8 cellular contexts compared by ENCODE assay signal in the genomic region with DNA sequence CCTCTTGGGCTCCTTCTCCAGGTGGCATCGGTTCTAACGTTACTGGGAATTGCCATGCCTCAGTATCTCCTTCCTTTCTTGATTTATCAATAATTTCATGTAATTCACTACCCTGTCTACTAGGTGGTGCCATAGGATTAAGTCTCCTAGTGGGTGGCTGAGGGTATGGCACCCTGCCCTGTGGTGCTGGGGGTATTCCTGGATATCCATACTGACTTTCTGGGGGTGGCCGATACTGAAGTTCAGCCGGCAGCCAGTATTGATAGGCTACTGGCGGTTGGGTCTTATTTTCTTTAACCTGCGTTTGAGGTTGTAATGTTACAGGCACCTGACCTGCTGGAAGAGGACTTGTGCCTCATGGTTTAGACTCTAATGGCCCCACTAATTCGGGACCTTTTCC.
A peak's percentile ranks its signal among the peaks of the same experiment; 100 is the strongest.
DNase-seq lines count a peak whose midpoint lies in the region; ATAC-seq, FAIRE-seq and TF ChIP-seq lines count a peak whose summit lies in the region.
"Not testable (repeated sequence)": the region's sequence is repeated elsewhere in the genome, so short reads cannot be mapped to it uniquely, and the experiment has no call there.

No MANE protein-coding gene starts in this region.

- not testable (repeated sequence) for H3K27ac ChIP-seq in 22Rv1; GM23338 (ENCODE audit: low read depth); VCaP; endodermal cell (ENCODE audit: low read depth, low read length); left ventricle myocardium inferior (replicated peaks)

- H3K4me3 ChIP-seq in GM23338; bronchial epithelial cell (ENCODE audit: low read depth, low read length); endodermal cell (ENCODE audit: low read length); left ventricle myocardium inferior: not testable (repeated sequence)

- H3K36me3 ChIP-seq in GM23338 (ENCODE audit: insufficient read depth); bronchial epithelial cell (ENCODE audit: control insufficient read depth, insufficient read depth, low read length); endodermal cell (ENCODE audit: control insufficient read depth, insufficient read depth, low read length); left ventricle myocardium inferior: not testable (repeated sequence)

- not testable (repeated sequence) for H3K4me1 ChIP-seq in GM23338 (ENCODE audit: insufficient read depth); endodermal cell (ENCODE audit: control insufficient read depth, insufficient read depth, low read length); left ventricle myocardium inferior

- H3K9me2 ChIP-seq in GM23338 (ENCODE audit: insufficient read depth) = not testable (repeated sequence)

- intact Hi-C loops in left ventricle myocardium inferior (cut with micrococcal nuclease) = not testable (repeated sequence)

- TF ChIP-seq CTCF in 22Rv1 (IDR thresholded peaks at IDR 0.05) (0 out of 2 replicates have a peak, but pooled peaks have one; percentile 6), GM23338 (conservative IDR thresholded peaks at IDR 0.05; ENCODE audit: low read depth in 2 of 2) (peak; percentile 20 to 36; a peak in 3 of 4 replicates), VCaP (conservative IDR thresholded peaks at IDR 0.05) (peak; percentile 33), bronchial epithelial cell (IDR thresholded peaks at IDR 0.05; ENCODE audit: insufficient read depth, low read length, severe bottlenecking) (peak; percentile 11), endodermal cell (conservative IDR thresholded peaks at IDR 0.05) (peak; percentile 48), left ventricle myocardium inferior (IDR thresholded peaks at IDR 0.05; ENCODE audit: borderline replicate concordance) (peak; percentile 17), type B pancreatic cell (conservative IDR thresholded peaks at IDR 0.05) (peak; percentile 18)

- not testable (repeated sequence) for H3K36me3 Mint-ChIP-seq in GM23338 (ENCODE audit: low read depth); endodermal cell (ENCODE audit: low read depth); type B pancreatic cell

- H3K4me2 ChIP-seq in GM23338 = not testable (repeated sequence)

- not testable (repeated sequence) for H3K9me3 Mint-ChIP-seq in GM23338, endodermal cell, type B pancreatic cell

- H4K20me1 ChIP-seq in GM23338 (replicated peaks; ENCODE audit: insufficient read depth) = not testable (repeated sequence)

- H2AFZ ChIP-seq in GM23338 = not testable (repeated sequence)

- H3K9me3 ChIP-seq in endodermal cell (ENCODE audit: control insufficient read depth, low read length); left ventricle myocardium inferior (replicated peaks): not testable (repeated sequence)

- FAIRE-seq in bronchial epithelial cell (lab: Jason Lieb, UNC) = not testable (repeated sequence)

- not testable (repeated sequence) for ATAC-seq in GM23338

- H3K27me3 Mint-ChIP-seq in GM23338 (ENCODE audit: insufficient read depth, low read depth, poor library complexity); endodermal cell (ENCODE audit: insufficient read depth); type B pancreatic cell: not testable (repeated sequence)

- DNase-seq in GM23338 (ENCODE audit: low spot score) = peak; percentile 16
- DNase-seq in NCI-H748 (lab: John Stamatoyannopoulos, UW; ENCODE audit: unreplicated experiment) = peak; percentile 34
- not testable (repeated sequence) for DNase-seq in bronchial epithelial cell (ENCODE audit: low read depth); endodermal cell; left ventricle myocardium inferior; type B pancreatic cell (ENCODE audit: extremely low spot score, unreplicated experiment)

- H3K4me1 Mint-ChIP-seq in GM23338; endodermal cell; type B pancreatic cell (ENCODE audit: unreplicated experiment): not testable (repeated sequence)

- H3K79me2 ChIP-seq in GM23338 (replicated peaks; ENCODE audit: insufficient read depth) = not testable (repeated sequence)

- not testable (repeated sequence) for H3K9ac ChIP-seq in endodermal cell (ENCODE audit: extremely low read depth, low read length, poor library complexity, severe bottlenecking)

- H3F3A ChIP-seq in GM23338 (replicated peaks; ENCODE audit: low read depth) = not testable (repeated sequence)

- not testable (repeated sequence) for H3K27ac Mint-ChIP-seq in GM23338, endodermal cell, type B pancreatic cell

- H3K4me3 Mint-ChIP-seq in GM23338, endodermal cell, type B pancreatic cell: not testable (repeated sequence)

- WGBS in endodermal cell (ENCODE audit: insufficient coverage in 1 of 2, insufficient read length in 1 of 2), 2 experiments = 88% methylated on average over 5 of the region's 7 CpGs; no CpG with 5 or more reads in 1 of the 2 experiments

- not testable (repeated sequence) for H3K27me3 ChIP-seq in GM23338 (ENCODE audit: insufficient read depth); bronchial epithelial cell (ENCODE audit: control insufficient read depth, insufficient read depth, low read length); endodermal cell (ENCODE audit: control insufficient read depth, insufficient read depth, low read length, poor library complexity, severe bottlenecking); left ventricle myocardium inferior (ENCODE audit: low read depth)
